ENCODE assay signal across 25 cellular contexts in genomic region chr21:33067045-33067444, GRCh38. TPM values are rescaled to one million over a fixed set of nuclear protein-coding genes. Genes with fewer than 3 reads are reported as not detected.
"Had no signal": no experiment of that assay in that cellular context is flagged by ENCODE, and none has a peak within 500 bp of the region (broad histone marks: within the 10 kb centered on the region; RNA-seq: fewer than 3 reads in every experiment).

No MANE protein-coding gene starts in this region.

- H3K36me3 ChIP-seq: SJSA1 had no signal

- H3K27ac ChIP-seq: RWPE1, SJSA1 had no signal

- DNase-seq: activated CD4-positive, alpha-beta T cell treated with anti-CD3 and anti-CD28 coated beads for 48 hours; activated CD4-positive, alpha-beta T cell treated with anti-CD3 and anti-CD28 coated beads, Interleukin-2, amount 50 U/mL, for 4 hours; activated CD4-positive, CD25-positive, alpha-beta regulatory T cell treated with anti-CD3 and anti-CD28 coated beads, Interleukin-2, amount 50 U/mL, for 72 hours; activated CD8-positive, alpha-beta memory T cell treated with anti-CD3 and anti-CD28 coated beads, Interleukin-2, amount 50 U/mL, for 48 hours; activated CD8-positive, alpha-beta T cell treated with anti-CD3 and anti-CD28 coated beads, Interleukin-2, amount 10 ng/mL, durations not matched to agents 7 days and 5 days; activated naive CD4-positive, alpha-beta T cell treated with anti-CD3 and anti-CD28 coated beads, Interleukin-2, amount 50 U/mL, for 16 hours; activated naive CD8-positive, alpha-beta T cell treated with anti-CD3 and anti-CD28 coated beads, Interleukin-2, amount 10 ng/mL, durations not matched to agents 7 days and 5 days; activated T-cell treated with anti-CD3 and anti-CD28 coated beads, Interleukin-2, amount 50 U/mL, for 1 hour; aorta; central memory CD4-positive, alpha-beta T cell; NCI-H1048; NCI-H146; NCI-H1930; NCI-H2107; NCI-H2171 treated with DMSO at 0.1 percent for 48 hours; NCI-H226; NCI-H526; NCI-H82; Right ventricle myocardium superior had no signal

- H3K4me3 ChIP-seq: SJSA1 had no signal

RNA-seq across cellular contexts. Expression of gene OLIG1, which starts 2.9 kb away (rescaled TPM):
- total RNA-seq: activated CD8-positive, alpha-beta T cell treated with anti-CD3 and anti-CD28 coated beads, Interleukin-2, amount 10 ng/mL, durations not matched to agents 7 days and 5 days; activated naive CD8-positive, alpha-beta T cell treated with anti-CD3 and anti-CD28 coated beads, Interleukin-2, amount 10 ng/mL, durations not matched to agents 7 days and 5 days; aorta; bronchial epithelial cell; chondrocyte; M059J; NCI-H460; SJSA1 had no signal
- polyA plus RNA-seq: aorta had no signal

RNA-seq across cellular contexts. Expression of gene OLIG2, which starts 41.3 kb away (rescaled TPM):
- total RNA-seq: activated CD8-positive, alpha-beta T cell treated with anti-CD3 and anti-CD28 coated beads, Interleukin-2, amount 10 ng/mL, durations not matched to agents 7 days and 5 days; activated naive CD8-positive, alpha-beta T cell treated with anti-CD3 and anti-CD28 coated beads, Interleukin-2, amount 10 ng/mL, durations not matched to agents 7 days and 5 days; aorta; bronchial epithelial cell; M059J; NCI-H460; Right ventricle myocardium superior; SJSA1 had no signal
- polyA plus RNA-seq: aorta had no signal
